In the genomic region with DNA sequence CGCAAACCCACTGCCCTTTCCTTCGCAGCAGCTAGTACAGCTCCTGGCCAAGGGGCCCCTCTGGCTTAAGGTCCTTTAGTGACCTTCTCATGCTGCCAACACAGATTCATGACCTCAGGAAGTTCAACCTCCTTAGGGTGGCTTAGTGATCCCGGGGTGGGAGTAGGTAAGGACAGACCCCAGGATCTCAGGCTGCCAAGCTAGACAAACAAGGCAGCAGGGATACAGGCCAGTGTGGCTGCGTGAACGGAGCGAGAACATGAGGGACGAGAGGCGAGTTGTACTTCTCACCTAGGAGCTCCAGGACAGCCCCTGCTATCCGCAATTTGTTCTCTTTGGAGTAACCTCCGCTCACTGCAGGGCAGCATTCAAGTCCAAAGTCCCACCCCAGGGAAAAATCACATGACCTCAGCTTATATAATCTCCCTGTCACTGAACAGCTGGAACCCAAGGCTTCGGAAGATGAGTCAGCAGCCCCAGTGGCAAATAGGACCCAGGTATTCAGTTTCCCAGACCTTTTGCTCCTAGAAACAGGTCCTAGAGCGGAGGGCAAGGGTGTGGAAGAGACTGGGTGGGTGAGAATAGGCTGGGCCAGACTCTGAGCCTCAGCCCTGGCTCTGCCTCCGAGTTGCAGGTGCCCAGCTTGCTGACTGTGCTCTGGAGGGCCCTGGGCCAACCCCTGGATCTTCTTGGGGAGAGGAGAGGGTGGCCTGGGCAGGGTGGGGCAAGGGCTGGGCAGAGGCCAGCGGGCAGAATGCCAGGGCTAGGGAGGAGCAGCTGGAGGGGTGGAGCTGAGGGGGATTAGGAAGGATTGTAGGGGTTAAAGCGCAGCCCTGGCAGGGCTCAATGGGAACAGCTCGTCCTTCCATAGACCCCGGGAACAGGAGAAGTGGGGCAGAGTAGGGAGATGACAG, we compare ENCODE assay signal across 8 cellular contexts. TPM values are rescaled to one million over a fixed set of nuclear protein-coding genes. Genes with fewer than 3 reads are reported as not detected.
DNase-seq lines count a peak whose midpoint lies in the region; ATAC-seq and TF ChIP-seq lines count a peak whose summit lies in the region.

No MANE protein-coding gene starts in this region.

- H3K9me3 Mint-ChIP-seq in T-helper 2 cell treated with Interferon-gamma antibody and Interleukin-4, amounts not matched to agents 5 μg/mL and 100 μg/mL, for 36 hours = no peaks in the 10 kb centered on the region
- no peaks in the 10 kb centered on the region for H3K9me3 Mint-ChIP-seq in CD4-positive, alpha-beta T cell

- H3K4me3 Mint-ChIP-seq in T-helper 2 cell treated with Interferon-gamma antibody and Interleukin-4, amounts not matched to agents 5 μg/mL and 100 μg/mL, for 36 hours = no peak overlapping the region
- H3K4me3 Mint-ChIP-seq in CD4-positive, alpha-beta T cell = no peak overlapping the region

- POLR2A ChIA-PET in HEK293 (lab: Yijun Ruan, JAX) (interaction anchor here (0.6 to 1.8 kb wide), 4 partner anchors 30 to 653 kb away, joined by 3 to 20 read pairs (median 3); a partner anchor contains a TSS), OCI-LY7 (lab: Charles Lee) (interaction anchor here (0.6 to 1.5 kb wide), 4 partner anchors 8 to 314 kb away, joined by 3 to 6 read pairs (median 4); no protein-coding TSS in a partner anchor)
- POLR2A ChIA-PET in CD4-positive, alpha-beta T cell (lab: Charles Lee) = no interaction called here

- intact Hi-C loops in OCI-LY7 (cut with micrococcal nuclease; ENCODE audit: unreplicated experiment) (no loop called here), Right ventricle myocardium superior (cut with DNase I) (no loop called here)
- intact Hi-C loops in CD4-positive, alpha-beta T cell (cut with DNase I, micrococcal nuclease) = no loop called here

- no peak overlapping the region for H2AFZ ChIP-seq in OCI-LY7 (ENCODE audit: low read length)

- no peaks in the 10 kb centered on the region for H4K20me1 ChIP-seq in OCI-LY7 (ENCODE audit: insufficient read depth, low read length)

- H3K27ac ChIP-seq in HEK293 (ENCODE audit: extremely low read depth, low read depth, low read length) (no peak overlapping the region), OCI-LY7 (ENCODE audit: low read depth, low read length, poor library complexity, severe bottlenecking) (peak overlapping the region; percentile 52)
- H3K27ac ChIP-seq in effector memory CD4-positive, alpha-beta T cell (ENCODE audit: insufficient read depth, low read length, poor library complexity, severe bottlenecking) = no peak overlapping the region
- no peak overlapping the region for H3K27ac ChIP-seq in CD4-positive, alpha-beta T cell (ENCODE audit: low read depth, low read length)

- ATAC-seq in Right ventricle myocardium superior (ENCODE audit: poor library complexity) (peak; percentile 46), HG02885 (IDR thresholded peaks at IDR 0.05; ENCODE audit: poor library complexity, unreplicated experiment) (no peak)
- ATAC-seq in CD4-positive, alpha-beta T cell (ENCODE audit: poor library complexity) = no peak

- no peaks in the 10 kb centered on the region for H3K9me2 ChIP-seq in OCI-LY7 (ENCODE audit: insufficient read depth, low read length)

- peak overlapping the region; percentile 61 for H3K4me2 ChIP-seq in OCI-LY7 (ENCODE audit: low read length)

- no peak overlapping the region for H3K27ac Mint-ChIP-seq in T-helper 2 cell treated with Interferon-gamma antibody and Interleukin-4, amounts not matched to agents 5 μg/mL and 100 μg/mL, for 36 hours
- H3K27ac Mint-ChIP-seq in CD4-positive, alpha-beta T cell = no peak overlapping the region

- no peaks in the 10 kb centered on the region for H3K9me3 ChIP-seq in HEK293 (ENCODE audit: control insufficient read depth, insufficient read depth, low read depth, low read length)
- no peaks in the 10 kb centered on the region for H3K9me3 ChIP-seq in OCI-LY7 (ENCODE audit: low read length)
- H3K9me3 ChIP-seq in effector memory CD4-positive, alpha-beta T cell (ENCODE audit: control insufficient read depth, low read length) = no peaks in the 10 kb centered on the region
- no peaks in the 10 kb centered on the region for H3K9me3 ChIP-seq in CD4-positive, alpha-beta T cell (ENCODE audit: control insufficient read depth, low read length)

- H3K36me3 Mint-ChIP-seq in T-helper 2 cell treated with Interferon-gamma antibody and Interleukin-4, amounts not matched to agents 5 μg/mL and 100 μg/mL, for 36 hours (ENCODE audit: low read depth) = no peaks in the 10 kb centered on the region
- H3K36me3 Mint-ChIP-seq in CD4-positive, alpha-beta T cell (ENCODE audit: low read depth) = no peaks in the 10 kb centered on the region

- no peak overlapping the region for H3K4me3 ChIP-seq in HEK293 (ENCODE audit: low read depth, low read length)
- peak overlapping the region; percentile 20 for H3K4me3 ChIP-seq in OCI-LY7 (ENCODE audit: low read depth, low read length, poor library complexity, severe bottlenecking)
- no peak overlapping the region for H3K4me3 ChIP-seq in effector memory CD4-positive, alpha-beta T cell (ENCODE audit: insufficient read depth, low read depth, low read length, poor library complexity, severe bottlenecking)

- H3K4me1 ChIP-seq in HEK293 (ENCODE audit: control insufficient read depth, insufficient read depth, low read length) (peaks cover 2% of the 10 kb centered on the region; the same call in 1 of the 2 replicates), OCI-LY7 (ENCODE audit: insufficient read depth, low read length, poor library complexity, severe bottlenecking) (peaks cover 85% of the 10 kb centered on the region)
- H3K4me1 ChIP-seq in effector memory CD4-positive, alpha-beta T cell (ENCODE audit: control insufficient read depth, insufficient read depth, low read length, poor library complexity, severe bottlenecking) = peaks cover 12% of the 10 kb centered on the region

- peaks cover 25% of the 10 kb centered on the region for H3K27me3 Mint-ChIP-seq in T-helper 2 cell treated with Interferon-gamma antibody and Interleukin-4, amounts not matched to agents 5 μg/mL and 100 μg/mL, for 36 hours (ENCODE audit: low read depth)
- peaks cover 76% of the 10 kb centered on the region for H3K27me3 Mint-ChIP-seq in CD4-positive, alpha-beta T cell

- no TSS peak for BruUV-seq in OCI-LY7 (replicated peaks; lab: Mats Ljungman, UMichigan)

- no peak for TF ChIP-seq CTCF in HEK293 (tag by site-specific recombination; IDR thresholded peaks at IDR 0.05)
- TF ChIP-seq CTCF in OCI-LY7 (conservative IDR thresholded peaks at IDR 0.05; ENCODE audit: low read length) = no peak
- no peak for TF ChIP-seq CTCF in CD4-positive, alpha-beta T cell (IDR thresholded peaks at IDR 0.05)

- H3K36me3 ChIP-seq in HEK293 (ENCODE audit: control insufficient read depth in 2 of 2, insufficient read depth in 1 of 2, low read length in 2 of 2) (no peaks in the 10 kb centered on the region), OCI-LY7 (ENCODE audit: insufficient read depth, low read length) (no peaks in the 10 kb centered on the region)
- H3K36me3 ChIP-seq in effector memory CD4-positive, alpha-beta T cell (ENCODE audit: control insufficient read depth, insufficient read depth, low read length) = no peaks in the 10 kb centered on the region

- H3K4me1 Mint-ChIP-seq in T-helper 2 cell treated with Interferon-gamma antibody and Interleukin-4, amounts not matched to agents 5 μg/mL and 100 μg/mL, for 36 hours (ENCODE audit: low read depth) = peaks cover 2% of the 10 kb centered on the region
- H3K4me1 Mint-ChIP-seq in CD4-positive, alpha-beta T cell (ENCODE audit: low read depth) = peaks cover 7% of the 10 kb centered on the region

- H3K79me2 ChIP-seq in OCI-LY7 (ENCODE audit: insufficient read depth, low read depth, low read length) = peaks cover 4% of the 10 kb centered on the region

- DNase-seq in OCI-LY7 (ENCODE audit: low spot score) (no peak), Right ventricle myocardium superior (peak; percentile 87), retina (peak; percentile 58)
- no peak for DNase-seq in effector memory CD4-positive, alpha-beta T cell
- DNase-seq in T-helper 2 cell treated with Interferon-gamma antibody and Interleukin-4, amounts not matched to agents 5 μg/mL and 100 μg/mL, for 36 hours (ENCODE audit: low spot score) = no peak
- no peak for DNase-seq in CD4-positive, alpha-beta T cell

- CTCF ChIA-PET in HEK293 (lab: Yijun Ruan, JAX) = interaction anchor here (0.5 to 5.4 kb wide), 11 partner anchors 12 to 438 kb away, joined by 3 to 59 read pairs (median 4); a partner anchor contains a TSS
- CTCF ChIA-PET in OCI-LY7 (lab: Charles Lee; ENCODE audit: unreplicated experiment) = interaction anchor here (0.6 to 1.3 kb wide), 2 partner anchors 10 to 12 kb away, joined by 4 read pairs; no protein-coding TSS in a partner anchor
- CTCF ChIA-PET in CD4-positive, alpha-beta T cell (lab: Charles Lee) = interaction anchor here (0.9 to 3.6 kb wide), 2 partner anchors 12 to 106 kb away, joined by 3 to 20 read pairs; no protein-coding TSS in a partner anchor

- H3K27me3 ChIP-seq in effector memory CD4-positive, alpha-beta T cell (replicated peaks; ENCODE audit: control insufficient read depth, insufficient read depth, low read length, poor library complexity, severe bottlenecking) = peaks cover 39% of the 10 kb centered on the region
- peaks cover 51% of the 10 kb centered on the region for H3K27me3 ChIP-seq in CD4-positive, alpha-beta T cell (ENCODE audit: control insufficient read depth, insufficient read depth, low read length)

RNA-seq across cellular contexts. Expression of a gene that starts 13.1 kb away (rescaled TPM):
- total RNA-seq in OCI-LY7 (2014; rRNA removed; shearing (Covaris generic)) = 4.3 and 10.6 TPM in 2 replicates
- total RNA-seq in OCI-LY7 (2022) = 20.6 and 24.5 TPM in 2 replicates
- total RNA-seq in Right ventricle myocardium superior = 136 TPM
- 1 to 10 TPM; 2.0 to 2.6 TPM for total RNA-seq in CD4-positive, alpha-beta T cell

RNA-seq across cellular contexts. Expression of a gene that starts 21.9 kb away (rescaled TPM):
- total RNA-seq in OCI-LY7 (2014; rRNA removed; shearing (Covaris generic)) = not detected in 2 replicates
- total RNA-seq in OCI-LY7 (2022) (not detected in 2 replicates), Right ventricle myocardium superior (not detected)
- total RNA-seq in CD4-positive, alpha-beta T cell = not detected

RNA-seq across cellular contexts. Expression of a gene that starts 27.7 kb away (rescaled TPM):
- total RNA-seq in OCI-LY7 (2014; rRNA removed; shearing (Covaris generic)) = not detected in 2 replicates
- total RNA-seq in OCI-LY7 (2022) (not detected in 2 replicates), Right ventricle myocardium superior (15.1 TPM)
- total RNA-seq in CD4-positive, alpha-beta T cell = not detected

RNA-seq across cellular contexts. Expression of a gene that starts 34.1 kb away (rescaled TPM):
- 11.7 and 13.9 TPM in 2 replicates for total RNA-seq in OCI-LY7 (2014; rRNA removed; shearing (Covaris generic))
- total RNA-seq in OCI-LY7 (2022) = 52.5 and 56.2 TPM in 2 replicates
- 12.9 TPM for total RNA-seq in Right ventricle myocardium superior
- total RNA-seq in CD4-positive, alpha-beta T cell = 10 to 100 TPM; 18.3 to 20.5 TPM

RNA-seq across cellular contexts. Expression of a gene that starts 51.4 kb away (rescaled TPM):
- total RNA-seq in OCI-LY7 (2014; rRNA removed; shearing (Covaris generic)) = 0.69 and 2.6 TPM in 2 replicates
- total RNA-seq in OCI-LY7 (2022) (1.3 and 3.2 TPM in 2 replicates), Right ventricle myocardium superior (41.9 TPM)
- 10 to 100 TPM; 16.0 to 16.5 TPM for total RNA-seq in CD4-positive, alpha-beta T cell

Comparison
In these comparisons a context has a peak if more than half of its experiments do, and no peak if none do; other contexts are left out.
1. DNase-seq: peak in Right ventricle myocardium superior (single experiment) and retina (single experiment); none in OCI-LY7 (single experiment), effector memory CD4-positive, alpha-beta T cell (0 of 3), T-helper 2 cell treated with Interferon-gamma antibody and Interleukin-4, amounts not matched to agents 5 μg/mL and 100 μg/mL, for 36 hours (single experiment) and CD4-positive, alpha-beta T cell (0 of 10).
2. RNA of a gene that starts 27.7 kb away (total RNA-seq): 15.1 TPM in Right ventricle myocardium superior (single experiment); not detected in OCI-LY7 and not detected in CD4-positive, alpha-beta T cell; every median in the first group is over 10 times any median in the second.